In genomic region chr22:36330655-36331305, GRCh38 we compare ENCODE assay signal across 8 cellular contexts. TPM values are rescaled to one million over a fixed set of nuclear protein-coding genes. Genes with fewer than 3 reads are reported as not detected.
DNase-seq lines count a peak whose midpoint lies in the region; ATAC-seq and TF ChIP-seq lines count a peak whose summit lies in the region.

No MANE protein-coding gene starts in this region.

- H2AFZ ChIP-seq in neuronal stem cell (ENCODE audit: low read length), result no peak overlapping the region

- ATAC-seq in SK-N-SH treated with all-trans-retinoic acid at 6 μM for 48 hours, result no peak

- peak overlapping the region; percentile 72 for H3K4ac ChIP-seq in neuronal stem cell (ENCODE audit: low read length)

- peak overlapping the region; percentile 47; the same call in 1 of the 2 replicates for H3K4me3 ChIP-seq in GM12864 (ENCODE audit: low read depth, low read length)
- peak overlapping the region in 1 of 2 donors; percentile 10 for H3K4me3 ChIP-seq in neuronal stem cell (ENCODE audit: low read length in 2 of 2)

- no peaks in the 10 kb centered on the region for H3K27me3 ChIP-seq in neuronal stem cell (ENCODE audit: control insufficient read depth in 3 of 3, insufficient read depth in 3 of 3, low read depth in 1 of 3, low read length in 3 of 3)

- no peak for DNase-seq in GM12864 (ENCODE audit: low read depth)
- DNase-seq in epithelial cell of prostate (ENCODE audit: low read depth, low spot score), result no peak
- no peak for DNase-seq in neuronal stem cell (ENCODE audit: low spot score)
- DNase-seq in activated effector memory CD4-positive, alpha-beta T cell treated with anti-CD3 and anti-CD28 coated beads, Interleukin-2, amount 50 U/mL, for 16 hours, result no peak
- DNase-seq in NCI-H2081 (lab: John Stamatoyannopoulos, UW), result no peak
- DNase-seq in mucosa of gallbladder (ENCODE audit: low spot score), result no peak
- DNase-seq in NCI-H510A (lab: John Stamatoyannopoulos, UW), result no peak

- H3K9me3 ChIP-seq in neuronal stem cell (replicated peaks in 1 of 2; ENCODE audit: control insufficient read depth in 2 of 2, insufficient read depth in 1 of 2, low read depth in 1 of 2, low read length in 2 of 2), result no peaks in the 10 kb centered on the region

- H2BK5ac ChIP-seq in neuronal stem cell (ENCODE audit: low read length), result peak overlapping the region; percentile 3

- no peak overlapping the region for H3K9ac ChIP-seq in neuronal stem cell (ENCODE audit: low read depth, low read length, poor library complexity)

- WGBS in neuronal stem cell (ENCODE audit: extremely low coverage in 2 of 2, insufficient read length in 2 of 2, insufficient replicate concordance in 1 of 2), 2 donors, result no CpG with 5 or more reads among the region's 20 CpGs

- no peak overlapping the region for H3K4me2 ChIP-seq in neuronal stem cell (ENCODE audit: insufficient read depth, low read length, poor library complexity, severe bottlenecking)

- TF ChIP-seq CTCF in GM12864 (IDR thresholded peaks at IDR 0.05; ENCODE audit: low read depth, low read length, missing control alignments), result no peak

- H3K14ac ChIP-seq in neuronal stem cell (ENCODE audit: low read length), result no peak overlapping the region

- peaks cover 23 to 87% of the 10 kb centered on the region in 2 donors for H3K36me3 ChIP-seq in neuronal stem cell (replicated peaks in 1 of 2; ENCODE audit: control insufficient read depth in 2 of 2, insufficient read depth in 2 of 2, low read length in 2 of 2)

- peak overlapping the region; percentile 42 for H2AK5ac ChIP-seq in neuronal stem cell (ENCODE audit: low read depth, low read length)

- H3K27ac ChIP-seq in epithelial cell of prostate, result peak overlapping the region; percentile 99
- peak overlapping the region; percentile 87 for H3K27ac ChIP-seq in neuronal stem cell (replicated peaks; ENCODE audit: low read length)

- H2BK120ac ChIP-seq in neuronal stem cell (ENCODE audit: low read depth, low read length), result no peak overlapping the region

- no peak overlapping the region for H4K8ac ChIP-seq in neuronal stem cell (ENCODE audit: low read depth, low read length)

- peak overlapping the region; percentile 5 for H2BK15ac ChIP-seq in neuronal stem cell (ENCODE audit: low read length)

- H3K23ac ChIP-seq in neuronal stem cell (ENCODE audit: low read depth, low read length, poor library complexity), result no peak overlapping the region

- peaks cover 51 to 59% of the 10 kb centered on the region in 2 donors for H3K4me1 ChIP-seq in neuronal stem cell (ENCODE audit: control insufficient read depth in 2 of 2, insufficient read depth in 1 of 2, low read depth in 1 of 2, low read length in 2 of 2)

- H4K91ac ChIP-seq in neuronal stem cell (ENCODE audit: low read depth, low read length, poor library complexity), result peak overlapping the region; percentile 41

- H3K18ac ChIP-seq in neuronal stem cell (ENCODE audit: low read length), result peak overlapping the region; percentile 81

- H3K79me1 ChIP-seq in neuronal stem cell (ENCODE audit: low read depth, low read length), result peaks cover 11% of the 10 kb centered on the region

- peak overlapping the region; percentile 76 for H2BK12ac ChIP-seq in neuronal stem cell (ENCODE audit: low read length)

TF ChIP-seq in SK-N-SH treated with all-trans-retinoic acid at 6 μM for 48 hours, 23 proteins besides CTCF, POLR2A, EP300 and RAD21:
- TF ChIP-seq ZNF70 (CRISPR knock-in tag; IDR thresholded peaks at IDR 0.05) (no peak), PPARA (CRISPR knock-in tag; IDR thresholded peaks at IDR 0.05; ENCODE audit: borderline replicate concordance) (no peak), CSDC2 (CRISPR knock-in tag; IDR thresholded peaks at IDR 0.05) (0 out of 2 replicates have a peak, but pooled peaks have one; percentile 13), GLIS3 (CRISPR knock-in tag; IDR thresholded peaks at IDR 0.05) (no peak)
- TF ChIP-seq, protein P1, sequence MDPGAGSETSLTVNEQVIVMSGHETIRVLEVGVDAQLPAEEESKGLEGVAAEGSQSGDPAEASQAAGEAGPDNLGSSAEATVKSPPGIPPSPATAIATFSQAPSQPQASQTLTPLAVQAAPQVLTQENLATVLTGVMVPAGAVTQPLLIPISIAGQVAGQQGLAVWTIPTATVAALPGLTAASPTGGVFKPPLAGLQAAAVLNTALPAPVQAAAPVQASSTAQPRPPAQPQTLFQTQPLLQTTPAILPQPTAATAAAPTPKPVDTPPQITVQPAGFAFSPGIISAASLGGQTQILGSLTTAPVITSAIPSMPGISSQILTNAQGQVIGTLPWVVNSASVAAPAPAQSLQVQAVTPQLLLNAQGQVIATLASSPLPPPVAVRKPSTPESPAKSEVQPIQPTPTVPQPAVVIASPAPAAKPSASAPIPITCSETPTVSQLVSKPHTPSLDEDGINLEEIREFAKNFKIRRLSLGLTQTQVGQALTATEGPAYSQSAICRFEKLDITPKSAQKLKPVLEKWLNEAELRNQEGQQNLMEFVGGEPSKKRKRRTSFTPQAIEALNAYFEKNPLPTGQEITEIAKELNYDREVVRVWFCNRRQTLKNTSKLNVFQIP (CRISPR knock-in tag; IDR thresholded peaks at IDR 0.05; ENCODE audit: borderline replicate concordance, low read depth), result no peak

RNA-seq across cellular contexts. Expression of gene MYH9, which starts 57.0 kb away (rescaled TPM):
- polyA plus RNA-seq in neuronal stem cell (2013, experiment 1 of 2), result 60.4 TPM
- 59.3 TPM for polyA plus RNA-seq in neuronal stem cell (2013, experiment 2 of 2)
- total RNA-seq in mucosa of gallbladder, result 544 TPM
